ENCODE assay signal across 21 cellular contexts in genomic region chr16:72644911-72645310, GRCh38.
DNase-seq lines count a peak whose midpoint lies in the region; ATAC-seq, FAIRE-seq and TF ChIP-seq lines count a peak whose summit lies in the region.
"Had no signal": no experiment of that assay in that cellular context is flagged by ENCODE, and none has a peak within 500 bp of the region (broad histone marks: within the 10 kb centered on the region; RNA-seq: fewer than 3 reads in every experiment).

No MANE protein-coding gene starts in this region.

- CTCF ChIA-PET in WTC11 (lab: Charles Lee) (interaction anchor here (1.1 kb wide), 1 partner anchor 187 kb away, joined by 3 read pairs; no protein-coding TSS in a partner anchor), HepG2 (lab: Yijun Ruan, JAX; ENCODE audit: low intra/inter-chr PET ratio, low total read pairs) (no interaction called here)

- no peak overlapping the region for H3K9ac ChIP-seq in HepG2 (ENCODE audit: insufficient read depth, low read depth, low read length)
- H3K9ac ChIP-seq: BLaER1, GM23248 had no signal

- no peak overlapping the region for H3K4me2 ChIP-seq in GM23338
- no peak overlapping the region for H3K4me2 ChIP-seq in HepG2 (ENCODE audit: low read depth, low read length)
- H3K4me2 ChIP-seq: BLaER1 had no signal

- no peaks in the 10 kb centered on the region for H3F3A ChIP-seq in GM23338 (replicated peaks; ENCODE audit: low read depth)

- TF ChIP-seq POLR2A in HepG2 (IDR thresholded peaks at IDR 0.05; ENCODE audit: insufficient read depth in 1 of 2, low read depth in 2 of 2, low read length in 2 of 2) (no peak), GM18505 (IDR thresholded peaks at IDR 0.05; ENCODE audit: borderline replicate concordance, extremely low read depth, insufficient read depth, insufficient read length) (no peak)

- H3K27me3 ChIP-seq in GM23338 (ENCODE audit: insufficient read depth) (no peaks in the 10 kb centered on the region), HepG2 (ENCODE audit: control insufficient read depth in 1 of 2, insufficient read depth in 2 of 2, low read length in 2 of 2) (no peaks in the 10 kb centered on the region)
- H3K27me3 ChIP-seq: BLaER1 had no signal

- H3K4me1 ChIP-seq in GM23338 (ENCODE audit: insufficient read depth) (peaks cover 10% of the 10 kb centered on the region; the same call in 1 of the 2 replicates), HepG2 (ENCODE audit: insufficient read depth, low read length) (no peaks in the 10 kb centered on the region)
- H3K4me1 ChIP-seq: BLaER1 had no signal

- no peak overlapping the region for H3K4me3 ChIP-seq in GM23338
- H3K4me3 ChIP-seq in LNCaP clone FGC (ENCODE audit: low read depth, low read length) = peak overlapping the region; percentile 21; the same call in 1 of the 2 replicates
- no peak overlapping the region for H3K4me3 ChIP-seq in HepG2 (replicated peaks in 1 of 3; ENCODE audit: insufficient read depth in 1 of 3, low read depth in 2 of 3, low read length in 3 of 3)
- H3K4me3 ChIP-seq: BLaER1, GM23248, HAP-1 had no signal

- POLR2A ChIA-PET in WTC11 (lab: Charles Lee) = no interaction called here
- POLR2A ChIA-PET in HepG2 (lab: Yijun Ruan, JAX) = no interaction called here

- H3K9me2 ChIP-seq in GM23338 (ENCODE audit: insufficient read depth) = no peaks in the 10 kb centered on the region

- H3K9me3 Mint-ChIP-seq in GM23338 (peaks cover 12% of the 10 kb centered on the region; the same call in 2 of the 3 replicates), WTC11 (peaks cover 17% of the 10 kb centered on the region)
- H3K9me3 Mint-ChIP-seq: HFFc6 had no signal

- H3K9me3 ChIP-seq in HepG2 (ENCODE audit: low read length) = no peaks in the 10 kb centered on the region
- H3K9me3 ChIP-seq: HAP-1 had no signal

- ATAC-seq in GM23338 (no peak), WTC11 (no peak), HepG2 (no peak), GM18505 (IDR thresholded peaks at IDR 0.05; ENCODE audit: unreplicated experiment) (no peak)

- H3K27ac ChIP-seq in GM23338 (ENCODE audit: low read depth) (no peak overlapping the region), HepG2 (ENCODE audit: extremely low read length, insufficient read depth, low read length) (no peak overlapping the region)
- H3K27ac ChIP-seq: BLaER1, GM23248 had no signal

- H3K27me3 Mint-ChIP-seq in GM23338 (ENCODE audit: insufficient read depth, low read depth, poor library complexity) (no peaks in the 10 kb centered on the region), WTC11 (ENCODE audit: low read depth) (no peaks in the 10 kb centered on the region)
- H3K27me3 Mint-ChIP-seq: B cell; CD4-positive, alpha-beta T cell had no signal

- TF ChIP-seq EP300 in HepG2 (IDR thresholded peaks at IDR 0.05; ENCODE audit: low read depth in 2 of 2, low read length in 2 of 2) (no peak), HepG2 (CRISPR knock-in tag; IDR thresholded peaks at IDR 0.05; ENCODE audit: borderline replicate concordance) (no peak)

- no peak overlapping the region for H2AFZ ChIP-seq in GM23338
- no peak overlapping the region for H2AFZ ChIP-seq in HepG2 (ENCODE audit: low read length)
- H2AFZ ChIP-seq: GM23248 had no signal

- H3K27ac Mint-ChIP-seq in GM23338 (peak overlapping the region; percentile 61), WTC11 (peak overlapping the region; percentile 49; the same call in 1 of the 2 replicates)
- H3K27ac Mint-ChIP-seq: B cell; CD14-positive monocyte; CD4-positive, alpha-beta T cell; CD8-positive, alpha-beta memory T cell; HFFc6 had no signal

- H3K36me3 Mint-ChIP-seq in GM23338 (ENCODE audit: low read depth) = peaks cover 8% of the 10 kb centered on the region
- peaks cover 10% of the 10 kb centered on the region for H3K36me3 Mint-ChIP-seq in WTC11
- H3K36me3 Mint-ChIP-seq: CD14-positive monocyte; CD8-positive, alpha-beta memory T cell had no signal

- FAIRE-seq in HepG2 (lab: Jason Lieb, UNC) = no peak
- FAIRE-seq: GM12891, GM19239 had no signal

- H4K20me1 ChIP-seq in GM23338 (replicated peaks; ENCODE audit: insufficient read depth) = no peaks in the 10 kb centered on the region
- H4K20me1 ChIP-seq in HepG2 (ENCODE audit: insufficient read depth, low read length) = no peaks in the 10 kb centered on the region
- H4K20me1 ChIP-seq: BLaER1 had no signal

- H3K4me1 Mint-ChIP-seq in GM23338 (peaks cover 19% of the 10 kb centered on the region), WTC11 (peaks cover 24% of the 10 kb centered on the region)
- H3K4me1 Mint-ChIP-seq: CD14-positive monocyte; CD8-positive, alpha-beta memory T cell had no signal

- no peak overlapping the region for H3K4me3 Mint-ChIP-seq in GM23338
- H3K4me3 Mint-ChIP-seq in WTC11 = no peak overlapping the region
- H3K4me3 Mint-ChIP-seq: B cell; CD14-positive monocyte; CD4-positive, alpha-beta T cell; CD8-positive, alpha-beta memory T cell; HFFc6 had no signal

- TF ChIP-seq RAD21 in HepG2 (CRISPR knock-in tag; IDR thresholded peaks at IDR 0.05) = no peak

- no peak for TF ChIP-seq CTCF in GM23338 (conservative IDR thresholded peaks at IDR 0.05; ENCODE audit: low read depth in 2 of 2)
- TF ChIP-seq CTCF in LNCaP clone FGC (IDR thresholded peaks at IDR 0.05; ENCODE audit: control insufficient read depth, extremely low read depth, insufficient read depth) = no peak
- TF ChIP-seq CTCF in WTC11 (IDR thresholded peaks at IDR 0.05) = no peak
- TF ChIP-seq CTCF in HepG2 (CRISPR knock-in tag; IDR thresholded peaks at IDR 0.05) = no peak

- peaks cover 28% of the 10 kb centered on the region for H3K79me2 ChIP-seq in GM23338 (replicated peaks; ENCODE audit: insufficient read depth)
- H3K79me2 ChIP-seq in HepG2 (ENCODE audit: insufficient read depth, low read length) = no peaks in the 10 kb centered on the region

- DNase-seq in GM23338 (ENCODE audit: low spot score) (no peak), LNCaP clone FGC (ENCODE audit: low read depth) (peak; percentile 96), WTC11 (ENCODE audit: low spot score) (no peak), HepG2 (ENCODE audit: low spot score) (no peak), NCI-H2081 (lab: John Stamatoyannopoulos, UW) (no peak)
- DNase-seq: Calu3; CD4-positive, alpha-beta T cell; CD8-positive, alpha-beta memory T cell; COR-L47; DMS53; DMS79 treated with DMSO at 0.1 percent for 48 hours; GF-D8; GM23248; HFFc6 had no signal

- in situ Hi-C loops in HepG2 (cut with HindIII; ENCODE audit: extremely low pct_ligation_motif_present, low pct_unique_long_range_greater_than_20kb) = no loop called here

- intact Hi-C loops in HepG2 (cut with micrococcal nuclease; ENCODE audit: unreplicated experiment) = no loop called here

- no TSS peak for BruUV-seq in HepG2 (replicated peaks; lab: Mats Ljungman, UMichigan)

- H3K36me3 ChIP-seq in GM23338 (ENCODE audit: insufficient read depth) = no peaks in the 10 kb centered on the region
- H3K36me3 ChIP-seq in HepG2 (replicated peaks in 1 of 2; ENCODE audit: control insufficient read depth in 1 of 2, insufficient read depth in 2 of 2, low read length in 2 of 2) = no peaks in the 10 kb centered on the region
- H3K36me3 ChIP-seq: BLaER1, HAP-1 had no signal

TF ChIP-seq in GM23338, 12 proteins besides CTCF, POLR2A, EP300 and RAD21 (continues in another document):
- TF ChIP-seq STAT1 (IDR thresholded peaks at IDR 0.05; ENCODE audit: unreplicated experiment) = no peak
- TF ChIP-seq POLR2AphosphoS5 (IDR thresholded peaks at IDR 0.05; ENCODE audit: low read depth) = no peak
- no peak for TF ChIP-seq CREB1 (CRISPR knock-in tag; IDR thresholded peaks at IDR 0.05; ENCODE audit: low read depth)
- TF ChIP-seq ZNF114 (CRISPR knock-in tag; IDR thresholded peaks at IDR 0.05) = no peak
- TF ChIP-seq NANOG (IDR thresholded peaks at IDR 0.05; ENCODE audit: borderline replicate concordance) = no peak
- TF ChIP-seq JUNB (IDR thresholded peaks at IDR 0.05; ENCODE audit: unreplicated experiment) = no peak

TF ChIP-seq in WTC11, 78 proteins besides CTCF, POLR2A, EP300 and RAD21 (continues in another document):
- TF ChIP-seq ZNF219 (CRISPR knock-in tag; IDR thresholded peaks at IDR 0.05; ENCODE audit: borderline replicate concordance) (no peak), RORB (CRISPR knock-in tag; IDR thresholded peaks at IDR 0.05) (no peak)
- TF ChIP-seq, protein P1, sequence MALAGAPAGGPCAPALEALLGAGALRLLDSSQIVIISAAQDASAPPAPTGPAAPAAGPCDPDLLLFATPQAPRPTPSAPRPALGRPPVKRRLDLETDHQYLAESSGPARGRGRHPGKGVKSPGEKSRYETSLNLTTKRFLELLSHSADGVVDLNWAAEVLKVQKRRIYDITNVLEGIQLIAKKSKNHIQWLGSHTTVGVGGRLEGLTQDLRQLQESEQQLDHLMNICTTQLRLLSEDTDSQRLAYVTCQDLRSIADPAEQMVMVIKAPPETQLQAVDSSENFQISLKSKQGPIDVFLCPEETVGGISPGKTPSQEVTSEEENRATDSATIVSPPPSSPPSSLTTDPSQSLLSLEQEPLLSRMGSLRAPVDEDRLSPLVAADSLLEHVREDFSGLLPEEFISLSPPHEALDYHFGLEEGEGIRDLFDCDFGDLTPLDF (CRISPR knock-in tag; IDR thresholded peaks at IDR 0.05) = no peak

TF ChIP-seq in HepG2, 621 proteins besides CTCF, POLR2A, EP300 and RAD21 (continues in another document):
- no peak for TF ChIP-seq ZSCAN22 (CRISPR knock-in tag; IDR thresholded peaks at IDR 0.05)
